13 cellular contexts compared by ENCODE assay signal in the genomic region with DNA sequence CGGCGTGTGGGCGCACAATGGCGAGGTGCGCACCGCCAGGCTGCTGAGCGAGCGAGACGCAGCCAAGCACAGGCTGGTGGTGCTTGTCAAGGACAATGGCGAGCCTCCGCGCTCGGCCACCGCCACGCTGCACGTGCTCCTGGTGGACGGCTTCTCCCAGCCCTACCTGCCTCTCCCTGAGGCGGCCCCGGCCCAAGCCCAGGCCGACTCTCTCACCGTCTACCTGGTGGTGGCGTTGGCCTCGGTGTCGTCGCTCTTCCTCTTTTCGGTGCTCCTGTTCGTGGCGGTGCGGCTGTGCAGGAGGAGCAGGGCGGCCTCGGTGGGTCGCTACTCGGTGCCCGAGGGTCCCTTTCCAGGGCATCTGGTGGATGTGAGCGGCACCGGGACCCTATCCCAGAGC. TPM values are rescaled to one million over a fixed set of nuclear protein-coding genes. Genes with fewer than 3 reads are reported as not detected.
"Had no signal": no experiment of that assay in that cellular context is flagged by ENCODE, and none has a peak within 500 bp of the region (broad histone marks: within the 10 kb centered on the region; RNA-seq: fewer than 3 reads in every experiment).

No MANE protein-coding gene starts in this region.

RNA-seq across cellular contexts. Expression of a gene that starts 2.2 kb away (rescaled TPM):
- total RNA-seq: activated B cell treated with CpG ODN at 0.5 μM for 24 hours; activated CD4-positive, alpha-beta memory T cell treated with anti-CD3 and anti-CD28 coated beads for 36 hours; activated CD4-positive, alpha-beta memory T cell treated with anti-CD3 and anti-CD28 coated beads, Interleukin-2, amount 10 ng/mL, durations not matched to agents 7 days and 5 days; activated CD4-positive, alpha-beta T cell treated with anti-CD3 and anti-CD28 coated beads for 36 hours; activated CD4-positive, alpha-beta T cell treated with anti-CD3 and anti-CD28 coated beads, Interleukin-2, amount 10 ng/mL, durations not matched to agents 24 days and 14 days; activated CD8-positive, alpha-beta memory T cell treated with anti-CD3 and anti-CD28 coated beads for 36 hours; activated CD8-positive, alpha-beta memory T cell treated with anti-CD3 and anti-CD28 coated beads, Interleukin-2, amount 10 ng/mL, durations not matched to agents 7 days and 5 days; activated CD8-positive, alpha-beta T cell treated with anti-CD3 and anti-CD28 coated beads for 36 hours; activated CD8-positive, alpha-beta T cell treated with anti-CD3 and anti-CD28 coated beads, Interleukin-2, amount 10 ng/mL, durations not matched to agents 7 days and 5 days; T-cell; T-helper 1 cell treated with Interleukin-12 subunit alpha and Interleukin-12 subunit beta and Interleukin-4 antibody, amounts not matched to agents 30 ng/mL and 1 ng/mL, for 36 hours; T-helper 17 cell; T-helper 2 cell treated with Interferon-gamma antibody and Interleukin-4, amounts not matched to agents 100 ng/mL and 5 ng/mL, for 36 hours had no signal

RNA-seq across cellular contexts. Expression of a gene that starts 17.1 kb away (rescaled TPM):
- total RNA-seq: activated B cell treated with CpG ODN at 0.5 μM for 24 hours; activated CD4-positive, alpha-beta memory T cell treated with anti-CD3 and anti-CD28 coated beads for 36 hours; activated CD4-positive, alpha-beta memory T cell treated with anti-CD3 and anti-CD28 coated beads, Interleukin-2, amount 10 ng/mL, durations not matched to agents 7 days and 5 days; activated CD4-positive, alpha-beta T cell treated with anti-CD3 and anti-CD28 coated beads for 36 hours; activated CD4-positive, alpha-beta T cell treated with anti-CD3 and anti-CD28 coated beads, Interleukin-2, amount 10 ng/mL, durations not matched to agents 24 days and 14 days; activated CD8-positive, alpha-beta memory T cell treated with anti-CD3 and anti-CD28 coated beads for 36 hours; activated CD8-positive, alpha-beta memory T cell treated with anti-CD3 and anti-CD28 coated beads, Interleukin-2, amount 10 ng/mL, durations not matched to agents 7 days and 5 days; activated CD8-positive, alpha-beta T cell treated with anti-CD3 and anti-CD28 coated beads for 36 hours; activated CD8-positive, alpha-beta T cell treated with anti-CD3 and anti-CD28 coated beads, Interleukin-2, amount 10 ng/mL, durations not matched to agents 7 days and 5 days; T-helper 1 cell treated with Interleukin-12 subunit alpha and Interleukin-12 subunit beta and Interleukin-4 antibody, amounts not matched to agents 30 ng/mL and 1 ng/mL, for 36 hours; T-helper 2 cell treated with Interferon-gamma antibody and Interleukin-4, amounts not matched to agents 100 ng/mL and 5 ng/mL, for 36 hours had no signal

RNA-seq across cellular contexts. Expression of a gene that starts 20.3 kb away (rescaled TPM):
- total RNA-seq: activated B cell treated with CpG ODN at 0.5 μM for 24 hours; activated CD4-positive, alpha-beta memory T cell treated with anti-CD3 and anti-CD28 coated beads for 36 hours; activated CD4-positive, alpha-beta memory T cell treated with anti-CD3 and anti-CD28 coated beads, Interleukin-2, amount 10 ng/mL, durations not matched to agents 7 days and 5 days; activated CD4-positive, alpha-beta T cell treated with anti-CD3 and anti-CD28 coated beads for 36 hours; activated CD4-positive, alpha-beta T cell treated with anti-CD3 and anti-CD28 coated beads, Interleukin-2, amount 10 ng/mL, durations not matched to agents 24 days and 14 days; activated CD8-positive, alpha-beta memory T cell treated with anti-CD3 and anti-CD28 coated beads for 36 hours; activated CD8-positive, alpha-beta memory T cell treated with anti-CD3 and anti-CD28 coated beads, Interleukin-2, amount 10 ng/mL, durations not matched to agents 7 days and 5 days; activated CD8-positive, alpha-beta T cell treated with anti-CD3 and anti-CD28 coated beads for 36 hours; activated CD8-positive, alpha-beta T cell treated with anti-CD3 and anti-CD28 coated beads, Interleukin-2, amount 10 ng/mL, durations not matched to agents 7 days and 5 days; T-cell; T-helper 1 cell treated with Interleukin-12 subunit alpha and Interleukin-12 subunit beta and Interleukin-4 antibody, amounts not matched to agents 30 ng/mL and 1 ng/mL, for 36 hours; T-helper 17 cell; T-helper 2 cell treated with Interferon-gamma antibody and Interleukin-4, amounts not matched to agents 100 ng/mL and 5 ng/mL, for 36 hours had no signal

RNA-seq across cellular contexts. Expression of a gene that starts 25.5 kb away (rescaled TPM):
- total RNA-seq: activated B cell treated with CpG ODN at 0.5 μM for 24 hours; activated CD4-positive, alpha-beta memory T cell treated with anti-CD3 and anti-CD28 coated beads for 36 hours; activated CD4-positive, alpha-beta memory T cell treated with anti-CD3 and anti-CD28 coated beads, Interleukin-2, amount 10 ng/mL, durations not matched to agents 7 days and 5 days; activated CD4-positive, alpha-beta T cell treated with anti-CD3 and anti-CD28 coated beads for 36 hours; activated CD4-positive, alpha-beta T cell treated with anti-CD3 and anti-CD28 coated beads, Interleukin-2, amount 10 ng/mL, durations not matched to agents 24 days and 14 days; activated CD8-positive, alpha-beta memory T cell treated with anti-CD3 and anti-CD28 coated beads for 36 hours; activated CD8-positive, alpha-beta memory T cell treated with anti-CD3 and anti-CD28 coated beads, Interleukin-2, amount 10 ng/mL, durations not matched to agents 7 days and 5 days; activated CD8-positive, alpha-beta T cell treated with anti-CD3 and anti-CD28 coated beads for 36 hours; activated CD8-positive, alpha-beta T cell treated with anti-CD3 and anti-CD28 coated beads, Interleukin-2, amount 10 ng/mL, durations not matched to agents 7 days and 5 days; T-cell; T-helper 1 cell treated with Interleukin-12 subunit alpha and Interleukin-12 subunit beta and Interleukin-4 antibody, amounts not matched to agents 30 ng/mL and 1 ng/mL, for 36 hours; T-helper 17 cell; T-helper 2 cell treated with Interferon-gamma antibody and Interleukin-4, amounts not matched to agents 100 ng/mL and 5 ng/mL, for 36 hours had no signal

RNA-seq across cellular contexts. Expression of a gene that starts 30.1 kb away (rescaled TPM):
- total RNA-seq: activated B cell treated with CpG ODN at 0.5 μM for 24 hours; activated CD4-positive, alpha-beta memory T cell treated with anti-CD3 and anti-CD28 coated beads for 36 hours; activated CD4-positive, alpha-beta memory T cell treated with anti-CD3 and anti-CD28 coated beads, Interleukin-2, amount 10 ng/mL, durations not matched to agents 7 days and 5 days; activated CD4-positive, alpha-beta T cell treated with anti-CD3 and anti-CD28 coated beads for 36 hours; activated CD4-positive, alpha-beta T cell treated with anti-CD3 and anti-CD28 coated beads, Interleukin-2, amount 10 ng/mL, durations not matched to agents 24 days and 14 days; activated CD8-positive, alpha-beta memory T cell treated with anti-CD3 and anti-CD28 coated beads for 36 hours; activated CD8-positive, alpha-beta memory T cell treated with anti-CD3 and anti-CD28 coated beads, Interleukin-2, amount 10 ng/mL, durations not matched to agents 7 days and 5 days; activated CD8-positive, alpha-beta T cell treated with anti-CD3 and anti-CD28 coated beads for 36 hours; activated CD8-positive, alpha-beta T cell treated with anti-CD3 and anti-CD28 coated beads, Interleukin-2, amount 10 ng/mL, durations not matched to agents 7 days and 5 days; T-cell; T-helper 1 cell treated with Interleukin-12 subunit alpha and Interleukin-12 subunit beta and Interleukin-4 antibody, amounts not matched to agents 30 ng/mL and 1 ng/mL, for 36 hours; T-helper 17 cell; T-helper 2 cell treated with Interferon-gamma antibody and Interleukin-4, amounts not matched to agents 100 ng/mL and 5 ng/mL, for 36 hours had no signal
